In the genomic region with DNA sequence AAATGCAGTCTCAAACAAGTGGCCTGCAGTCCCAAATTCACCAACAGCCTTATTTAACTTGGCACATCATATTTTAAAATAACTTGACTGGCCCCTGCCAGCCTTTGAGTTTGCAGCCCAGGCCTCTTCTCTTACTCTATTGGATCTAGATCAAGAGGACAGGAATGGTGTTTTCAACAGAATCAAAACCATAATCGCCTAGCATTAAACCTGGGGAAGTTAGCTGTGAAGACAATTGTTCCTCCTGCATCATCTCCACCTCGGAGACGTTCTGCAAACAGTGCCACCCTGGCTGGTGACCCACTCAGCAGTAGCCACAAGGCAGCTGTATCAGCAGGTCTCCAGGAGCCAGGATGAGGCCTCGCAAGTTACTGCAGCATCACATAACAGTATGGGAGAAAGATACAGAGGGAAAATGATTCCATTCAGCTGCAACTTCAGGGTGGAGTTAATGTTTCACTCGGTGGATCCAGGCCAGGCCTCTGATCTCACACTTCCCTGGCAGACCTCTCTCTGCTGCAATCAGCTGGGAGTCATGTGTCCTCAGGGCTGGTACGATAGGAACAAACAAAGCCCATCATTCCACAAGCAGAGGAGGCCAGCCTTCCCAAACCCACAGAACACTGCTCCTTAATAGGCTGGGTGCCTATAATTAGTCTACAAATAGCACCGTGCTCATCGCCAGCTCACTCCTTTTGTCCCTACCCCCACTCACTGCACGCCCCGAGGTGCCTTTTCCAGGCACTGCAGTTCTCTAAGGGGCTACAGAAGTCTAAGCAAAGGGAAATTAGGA, we compare ENCODE assay signal across 8 cellular contexts. TPM values are rescaled to one million over a fixed set of nuclear protein-coding genes. Genes with fewer than 3 reads are reported as not detected.
DNase-seq lines count a peak whose midpoint lies in the region; ATAC-seq and TF ChIP-seq lines count a peak whose summit lies in the region.

No MANE protein-coding gene starts in this region.

- WGBS in lower leg skin, 2 donors, result 23 to 28% methylated on average over 10 of the region's 10 CpGs

- H3K27me3 ChIP-seq in uterus, result no peaks in the 10 kb centered on the region
- no peaks in the 10 kb centered on the region for H3K27me3 ChIP-seq in effector memory CD4-positive, alpha-beta T cell (replicated peaks; ENCODE audit: control insufficient read depth, insufficient read depth, low read length, poor library complexity, severe bottlenecking)

- H3K27ac Mint-ChIP-seq in stimulated activated naive CD8-positive, alpha-beta T cell treated with anti-CD3 and anti-CD28 coated beads, Interleukin-15, Interleukin-2, amounts not matched to agents 100 ng/mL and 50 ng/mL, for 24 hours, result peak overlapping the region; percentile 55
- peak overlapping the region; percentile 83 for H3K27ac Mint-ChIP-seq in chondrocyte (ENCODE audit: unreplicated experiment)
- no peak overlapping the region for H3K27ac Mint-ChIP-seq in T-helper 17 cell

- intact Hi-C loops in lower leg skin (cut with DNase I; ENCODE audit: low total_unique reads) (loop anchor here (10.0 kb wide), 1 partner anchor 100 kb away; no protein-coding TSS in a partner anchor), uterus (cut with DNase I; ENCODE audit: low total_unique reads) (no loop called here)

- peaks cover 4% of the 10 kb centered on the region for H3K9me3 Mint-ChIP-seq in stimulated activated naive CD8-positive, alpha-beta T cell treated with anti-CD3 and anti-CD28 coated beads, Interleukin-15, Interleukin-2, amounts not matched to agents 100 ng/mL and 50 ng/mL, for 24 hours
- H3K9me3 Mint-ChIP-seq in chondrocyte (ENCODE audit: low read depth), result peaks cover 4% of the 10 kb centered on the region

- H3K36me3 ChIP-seq in uterus, result no peaks in the 10 kb centered on the region
- peaks cover 46% of the 10 kb centered on the region for H3K36me3 ChIP-seq in effector memory CD4-positive, alpha-beta T cell (ENCODE audit: control insufficient read depth, insufficient read depth, low read length)

- peaks cover 0 to 3% of the 10 kb centered on the region in 2 donors for H3K4me1 ChIP-seq in uterus
- H3K4me1 ChIP-seq in effector memory CD4-positive, alpha-beta T cell (ENCODE audit: control insufficient read depth, insufficient read depth, low read length, poor library complexity, severe bottlenecking), result peaks cover 7% of the 10 kb centered on the region

- H3K4me1 Mint-ChIP-seq in stimulated activated naive CD8-positive, alpha-beta T cell treated with anti-CD3 and anti-CD28 coated beads, Interleukin-15, Interleukin-2, amounts not matched to agents 100 ng/mL and 50 ng/mL, for 24 hours (ENCODE audit: low read depth), result peaks cover 29% of the 10 kb centered on the region
- H3K4me1 Mint-ChIP-seq in chondrocyte (ENCODE audit: low read depth) (peaks cover 15% of the 10 kb centered on the region), T-helper 17 cell (peaks cover 7% of the 10 kb centered on the region)

- H3K36me3 Mint-ChIP-seq in stimulated activated naive CD8-positive, alpha-beta T cell treated with anti-CD3 and anti-CD28 coated beads, Interleukin-15, Interleukin-2, amounts not matched to agents 100 ng/mL and 50 ng/mL, for 24 hours (ENCODE audit: low read depth), result peaks cover 78% of the 10 kb centered on the region
- H3K36me3 Mint-ChIP-seq in chondrocyte (ENCODE audit: low read depth) (no peaks in the 10 kb centered on the region), T-helper 17 cell (ENCODE audit: low read depth) (peaks cover 5% of the 10 kb centered on the region)

- peak overlapping the region; percentile 63 for H3K27ac ChIP-seq in uterus
- H3K27ac ChIP-seq in effector memory CD4-positive, alpha-beta T cell (ENCODE audit: insufficient read depth, low read length, poor library complexity, severe bottlenecking), result no peak overlapping the region

- no peak for TF ChIP-seq CTCF in chondrocyte (IDR thresholded peaks at IDR 0.05)
- TF ChIP-seq CTCF in lower leg skin (IDR thresholded peaks at IDR 0.05), result no peak
- no peak for TF ChIP-seq CTCF in uterus (IDR thresholded peaks at IDR 0.05)

- no peak for ATAC-seq in stimulated activated naive CD8-positive, alpha-beta T cell treated with anti-CD3 and anti-CD28 coated beads, Interleukin-15, Interleukin-2, amounts not matched to agents 100 U/mL and 50 U/mL, for 24 hours
- no peak for ATAC-seq in T-helper 17 cell

- H3K4me3 ChIP-seq in lower leg skin (ENCODE audit: low read depth, poor library complexity, severe bottlenecking) (no peak overlapping the region), uterus (no peak overlapping the region)
- no peak overlapping the region for H3K4me3 ChIP-seq in effector memory CD4-positive, alpha-beta T cell (ENCODE audit: insufficient read depth, low read depth, low read length, poor library complexity, severe bottlenecking)

- no peak overlapping the region for H3K4me3 Mint-ChIP-seq in stimulated activated naive CD8-positive, alpha-beta T cell treated with anti-CD3 and anti-CD28 coated beads, Interleukin-15, Interleukin-2, amounts not matched to agents 100 ng/mL and 50 ng/mL, for 24 hours
- H3K4me3 Mint-ChIP-seq in chondrocyte (ENCODE audit: unreplicated experiment) (no peak overlapping the region), T-helper 17 cell (no peak overlapping the region)

- H3K27me3 Mint-ChIP-seq in stimulated activated naive CD8-positive, alpha-beta T cell treated with anti-CD3 and anti-CD28 coated beads, Interleukin-15, Interleukin-2, amounts not matched to agents 100 ng/mL and 50 ng/mL, for 24 hours, result no peaks in the 10 kb centered on the region
- H3K27me3 Mint-ChIP-seq in chondrocyte (ENCODE audit: low read depth), result peaks cover 5% of the 10 kb centered on the region
- no peaks in the 10 kb centered on the region for H3K27me3 Mint-ChIP-seq in T-helper 17 cell

- DNase-seq in stimulated activated naive CD8-positive, alpha-beta T cell treated with anti-CD3 and anti-CD28 coated beads, Interleukin-15, Interleukin-2, amounts not matched to agents 100 U/mL and 50 U/mL, for 24 hours, result no peak
- DNase-seq in chondrocyte (ENCODE audit: low spot score) (no peak), lower leg skin (ENCODE audit: low spot score in 2 of 2) (peak; percentile 91 to 93), uterus (peak; percentile 82 to 90), T-helper 17 cell (no peak), GM19238 (ENCODE audit: insufficient read length, low spot score) (no peak)
- DNase-seq in effector memory CD4-positive, alpha-beta T cell, result no peak

- no peaks in the 10 kb centered on the region for H3K9me3 ChIP-seq in uterus
- H3K9me3 ChIP-seq in T-helper 17 cell (ENCODE audit: control insufficient read depth, low read length, poor library complexity, severe bottlenecking), result no peaks in the 10 kb centered on the region
- H3K9me3 ChIP-seq in effector memory CD4-positive, alpha-beta T cell (ENCODE audit: control insufficient read depth, low read length), result no peaks in the 10 kb centered on the region

- TF ChIP-seq POLR2A in lower leg skin (IDR thresholded peaks at IDR 0.05) (no peak), uterus (IDR thresholded peaks at IDR 0.05) (no peak)

RNA-seq across cellular contexts. Expression of a gene that starts 18.6 kb away (rescaled TPM):
- total RNA-seq in chondrocyte, result 0.12 to 0.24 TPM (median 0.13 TPM) in 3 replicates
- under 1 TPM in 1 of 4 donors, not detected in 3; 0.06 TPM for total RNA-seq in lower leg skin
- total RNA-seq in uterus, result 1 to 10 TPM in 1 of 4 donors, under 1 TPM in 1, not detected in 2; 0.37 to 9.3 TPM
- not detected for total RNA-seq in T-helper 17 cell

RNA-seq across cellular contexts. Expression of a gene that starts 29.8 kb away (rescaled TPM):
- total RNA-seq in chondrocyte (not detected in 3 replicates), lower leg skin (1 to 10 TPM in 1 of 4 donors, under 1 TPM in 3; 0.42 to 3.0 (median 0.61) TPM), uterus (1 to 10 TPM; 1.2 to 9.1 (median 5.6) TPM), T-helper 17 cell (10 to 100 TPM; 79.9 to 84.0 TPM)

RNA-seq across cellular contexts. Expression of a gene that starts 42.4 kb away (rescaled TPM):
- total RNA-seq in chondrocyte (0.28 to 0.42 TPM in 2 of 3 replicates, not detected in the other), lower leg skin (1 to 10 TPM in 3 of 4 donors, under 1 TPM in 1; 0.25 to 4.0 (median 1.9) TPM), uterus (1 to 10 TPM; 1.8 to 7.3 (median 2.5) TPM), T-helper 17 cell (not detected)

RNA-seq across cellular contexts. Expression of a gene that starts 57.1 kb away (rescaled TPM):
- total RNA-seq in chondrocyte, result 1.1 to 1.7 TPM (median 1.6 TPM) in 3 replicates
- 100 to 1,000 TPM in 1 of 4 donors, 10 to 100 TPM in 3; 55.9 to 120 (median 91.2) TPM for total RNA-seq in lower leg skin
- 1 to 10 TPM in 3 of 4 donors, under 1 TPM in 1; 0.26 to 8.3 (median 3.3) TPM for total RNA-seq in uterus
- total RNA-seq in T-helper 17 cell, result 10 to 100 TPM; 24.5 to 26.4 TPM

Comparison
In these comparisons a context has a peak if more than half of its experiments do, and no peak if none do; other contexts are left out.
1. DNase-seq: peak in lower leg skin (2 of 2) and uterus (2 of 2); none in stimulated activated naive CD8-positive, alpha-beta T cell treated with anti-CD3 and anti-CD28 coated beads, Interleukin-15, Interleukin-2, amounts not matched to agents 100 U/mL and 50 U/mL, for 24 hours (single experiment), chondrocyte (single experiment), T-helper 17 cell (0 of 3), effector memory CD4-positive, alpha-beta T cell (0 of 3) and GM19238 (single experiment).
2. RNA of a gene that starts 29.8 kb away (total RNA-seq): 79.9 to 84.0 TPM in T-helper 17 cell; 1.2 to 9.1 TPM in uterus, 0.42 to 3.0 TPM in lower leg skin and not detected in chondrocyte; every median in the first group is over 4 times any median in the second.